In genomic region chr3:62260655-62261054, GRCh38 we compare ENCODE assay signal across 29 cellular contexts.
"Had no signal": no experiment of that assay in that cellular context is flagged by ENCODE, and none has a peak within 500 bp of the region (broad histone marks: within the 10 kb centered on the region; RNA-seq: fewer than 3 reads in every experiment).

No MANE protein-coding gene starts in this region.

- H3K4me1 Mint-ChIP-seq: activated naive CD4-positive, alpha-beta T cell treated with anti-CD3 and anti-CD28 coated beads, Interleukin-2, amount 10 ng/mL, durations not matched to agents 7 days and 5 days; activated naive CD8-positive, alpha-beta T cell treated with anti-CD3 and anti-CD28 coated beads, Interleukin-2, amount 10 ng/mL, durations not matched to agents 7 days and 5 days had no signal

- H3K27ac ChIP-seq: ascending aorta, left lung, lower lobe of right lung, right lobe of liver, transverse colon, VCaP had no signal

- H3K9me3 ChIP-seq: ascending aorta, heart left ventricle, left lung, lower lobe of right lung, mucosa of descending colon, right lobe of liver, testis, transverse colon had no signal

- H3K36me3 Mint-ChIP-seq: activated naive CD4-positive, alpha-beta T cell treated with anti-CD3 and anti-CD28 coated beads, Interleukin-2, amount 10 ng/mL, durations not matched to agents 7 days and 5 days; activated naive CD8-positive, alpha-beta T cell treated with anti-CD3 and anti-CD28 coated beads, Interleukin-2, amount 10 ng/mL, durations not matched to agents 7 days and 5 days; natural killer cell treated with Interleukin-12 subunit alpha and Interleukin-12 subunit beta and Interleukin-15 and Interleukin-18, amount 100 ng/mL, for 72 hours had no signal

- H3K4me1 ChIP-seq: ascending aorta, left lung, lower lobe of right lung, right lobe of liver, transverse colon had no signal

- H3K27ac Mint-ChIP-seq: activated naive CD4-positive, alpha-beta T cell treated with anti-CD3 and anti-CD28 coated beads, Interleukin-2, amount 10 ng/mL, durations not matched to agents 7 days and 5 days; activated naive CD8-positive, alpha-beta T cell treated with anti-CD3 and anti-CD28 coated beads, Interleukin-2, amount 10 ng/mL, durations not matched to agents 7 days and 5 days; activated T-cell treated with anti-CD3 and anti-CD28 coated beads, Interleukin-2, amount 50 U/mL, for 24 hours; effector memory CD8-positive, alpha-beta T cell; natural killer cell treated with Interleukin-12 subunit alpha and Interleukin-12 subunit beta and Interleukin-15 and Interleukin-18, amount 100 ng/mL, for 72 hours had no signal

- H3K4me3 Mint-ChIP-seq: activated naive CD4-positive, alpha-beta T cell treated with anti-CD3 and anti-CD28 coated beads, Interleukin-2, amount 10 ng/mL, durations not matched to agents 7 days and 5 days; activated naive CD8-positive, alpha-beta T cell treated with anti-CD3 and anti-CD28 coated beads, Interleukin-2, amount 10 ng/mL, durations not matched to agents 7 days and 5 days; activated T-cell treated with anti-CD3 and anti-CD28 coated beads, Interleukin-2, amount 50 U/mL, for 24 hours; brain; effector memory CD8-positive, alpha-beta T cell; natural killer cell treated with Interleukin-12 subunit alpha and Interleukin-12 subunit beta and Interleukin-15 and Interleukin-18, amount 100 ng/mL, for 72 hours had no signal

- H3K9me3 Mint-ChIP-seq: activated naive CD4-positive, alpha-beta T cell treated with anti-CD3 and anti-CD28 coated beads, Interleukin-2, amount 10 ng/mL, durations not matched to agents 7 days and 5 days; activated naive CD8-positive, alpha-beta T cell treated with anti-CD3 and anti-CD28 coated beads, Interleukin-2, amount 10 ng/mL, durations not matched to agents 7 days and 5 days had no signal

- H3K4me3 ChIP-seq: ascending aorta, heart left ventricle, left lung, lower lobe of right lung, mucosa of descending colon, right lobe of liver, testis, transverse colon had no signal

- H3K27me3 ChIP-seq: ascending aorta, heart left ventricle, left lung, right lobe of liver, testis, transverse colon had no signal

- H3K27me3 Mint-ChIP-seq: activated naive CD4-positive, alpha-beta T cell treated with anti-CD3 and anti-CD28 coated beads, Interleukin-2, amount 10 ng/mL, durations not matched to agents 7 days and 5 days; activated naive CD8-positive, alpha-beta T cell treated with anti-CD3 and anti-CD28 coated beads, Interleukin-2, amount 10 ng/mL, durations not matched to agents 7 days and 5 days; effector memory CD8-positive, alpha-beta T cell; natural killer cell treated with Interleukin-12 subunit alpha and Interleukin-12 subunit beta and Interleukin-15 and Interleukin-18, amount 100 ng/mL, for 72 hours had no signal

- H3K36me3 ChIP-seq: transverse colon had no signal

- DNase-seq: activated CD4-positive, alpha-beta T cell treated with anti-CD3 and anti-CD28 coated beads for 4 hours; activated CD4-positive, alpha-beta T cell treated with anti-CD3 and anti-CD28 coated beads, Interleukin-2, amount 50 U/mL, for 48 hours; activated CD8-positive, alpha-beta memory T cell treated with anti-CD3 and anti-CD28 coated beads, Interleukin-2, amount 50 U/mL, for 4 hours; activated gamma-delta T cell; activated naive CD4-positive, alpha-beta T cell treated with anti-CD3 and anti-CD28 coated beads, Interleukin-2, amount 10 ng/mL, durations not matched to agents 7 days and 5 days; activated naive CD8-positive, alpha-beta T cell treated with anti-CD3 and anti-CD28 coated beads, Interleukin-2, amount 10 ng/mL, durations not matched to agents 7 days and 5 days; activated T-cell treated with anti-CD3 and anti-CD28 coated beads, Interleukin-2, amount 50 U/mL, for 24 hours; cortex of kidney; effector memory CD8-positive, alpha-beta T cell; foreskin fibroblast; heart left ventricle; hypothalamus; kidney glomerular epithelial cell; left lung; lower lobe of right lung; mesendoderm; mucosa of descending colon; posterior cingulate gyrus; right lobe of liver; stimulated activated CD4-positive, alpha-beta T cell treated with anti-CD3 and anti-CD28 coated beads, Interleukin-12 subunit alpha, Interleukin-12 subunit beta, amount 100 ng/mL, for 4 hours; stimulated activated CD4-positive, alpha-beta T cell treated with anti-CD3 and anti-CD28 coated beads, Interleukin-4, amount 100 ng/mL, for 1 hour; stimulated activated naive CD8-positive, alpha-beta T cell treated with anti-CD3 and anti-CD28 coated beads, Interleukin-15, Interleukin-2, amounts not matched to agents 100 U/mL and 50 U/mL, for 24 hours; transverse colon had no signal

- FAIRE-seq: endothelial cell of umbilical vein had no signal

- ATAC-seq: effector memory CD8-positive, alpha-beta T cell; left lung; lower lobe of right lung; mucosa of descending colon; natural killer cell treated with Interleukin-12 subunit alpha and Interleukin-12 subunit beta and Interleukin-15 and Interleukin-18, amount 100 ng/mL, for 72 hours; right lobe of liver; stimulated activated naive CD8-positive, alpha-beta T cell treated with anti-CD3 and anti-CD28 coated beads, Interleukin-15, Interleukin-2, amounts not matched to agents 100 U/mL and 50 U/mL, for 24 hours had no signal
